Comparison of ENCODE assay signal across 7 cellular contexts in the genomic region with DNA sequence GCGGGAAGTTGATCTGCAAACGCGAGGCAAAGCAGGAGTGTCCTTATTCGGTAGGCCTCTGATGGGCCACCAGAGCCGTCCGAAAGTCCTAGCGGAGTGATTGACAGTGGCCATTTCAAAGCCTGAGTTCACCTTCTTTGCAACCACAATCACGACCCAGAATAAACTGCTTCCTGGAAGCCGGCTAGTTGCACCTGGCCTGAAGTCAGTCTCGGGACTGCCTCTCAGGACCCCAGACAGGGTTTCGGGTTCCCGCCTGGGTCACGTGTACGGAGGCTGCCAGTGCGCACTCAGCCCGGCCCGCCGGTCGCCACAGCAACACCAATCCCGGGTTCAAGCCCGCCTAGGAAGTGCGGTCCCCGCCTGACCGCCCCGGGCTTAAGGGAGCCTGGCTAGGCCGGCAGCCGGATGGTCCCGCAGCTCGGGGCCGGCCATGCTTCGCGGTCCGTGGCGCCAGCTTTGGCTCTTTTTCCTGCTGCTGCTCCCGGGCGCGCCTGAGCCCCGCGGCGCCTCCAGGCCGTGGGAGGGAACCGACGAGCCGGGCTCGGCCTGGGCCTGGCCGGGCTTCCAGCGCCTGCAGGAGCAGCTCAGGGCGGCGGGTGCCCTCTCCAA.
DNase-seq lines count a peak whose midpoint lies in the region; ATAC-seq and TF ChIP-seq lines count a peak whose summit lies in the region.

A gene with protein sequence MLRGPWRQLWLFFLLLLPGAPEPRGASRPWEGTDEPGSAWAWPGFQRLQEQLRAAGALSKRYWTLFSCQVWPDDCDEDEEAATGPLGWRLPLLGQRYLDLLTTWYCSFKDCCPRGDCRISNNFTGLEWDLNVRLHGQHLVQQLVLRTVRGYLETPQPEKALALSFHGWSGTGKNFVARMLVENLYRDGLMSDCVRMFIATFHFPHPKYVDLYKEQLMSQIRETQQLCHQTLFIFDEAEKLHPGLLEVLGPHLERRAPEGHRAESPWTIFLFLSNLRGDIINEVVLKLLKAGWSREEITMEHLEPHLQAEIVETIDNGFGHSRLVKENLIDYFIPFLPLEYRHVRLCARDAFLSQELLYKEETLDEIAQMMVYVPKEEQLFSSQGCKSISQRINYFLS (plus strand): TSS at position 375 of the 612 bp plus-strand sequence. CDS start 59 bp downstream, at position 434.

- DNase-seq in NCI-H187 (lab: John Stamatoyannopoulos, UW) (peak; percentile 90 to 93), T-helper 9 cell (peak; percentile 63), astrocyte of the hippocampus (ENCODE audit: low read depth, low spot score) (peak; percentile 95), hypothalamus (lab: John Stamatoyannopoulos, UW) (peak; percentile 43 to 95 (median 85)), retina (peak; percentile 92)

- peak; percentile 96 for TF ChIP-seq POLR2A in GM18505 (IDR thresholded peaks at IDR 0.05; ENCODE audit: borderline replicate concordance, extremely low read depth, insufficient read depth, insufficient read length)

- ATAC-seq in GM18505 (IDR thresholded peaks at IDR 0.05; ENCODE audit: unreplicated experiment) = peak; percentile 91
- ATAC-seq in HG02885 (IDR thresholded peaks at IDR 0.05; ENCODE audit: poor library complexity, unreplicated experiment) = peak; percentile 89

Comparison
In these comparisons a context has a peak if more than half of its experiments do, and no peak if none do; other contexts are left out.
1. Peak in every context shown above with its lines: DNase-seq and ATAC-seq.